21 cellular contexts compared by ENCODE assay signal in genomic region chr17:45771473-45771959, GRCh38. TPM values are rescaled to one million over a fixed set of nuclear protein-coding genes. Genes with fewer than 3 reads are reported as not detected.
"Had no signal": no experiment of that assay in that cellular context is flagged by ENCODE, and none has a peak within 500 bp of the region (broad histone marks: within the 10 kb centered on the region; RNA-seq: fewer than 3 reads in every experiment).

No MANE protein-coding gene starts in this region.

- FAIRE-seq: colon had no signal

- H3K27ac ChIP-seq: body of pancreas, right atrium auricular region, skin epidermis, thyroid gland had no signal

- H3K27me3 ChIP-seq: thyroid gland had no signal

- DNase-seq: activated CD4-positive, alpha-beta T cell treated with anti-CD3 and anti-CD28 coated beads for 48 hours; activated CD8-positive, alpha-beta memory T cell treated with anti-CD3 and anti-CD28 coated beads for 24 hours; activated gamma-delta T cell treated with Interleukin-2 at 50 U/mL for 16 hours; amniotic stem cell; body of pancreas; caudate nucleus; hippocampal formation; kidney glomerular epithelial cell; mesenchymal stem cell; natural killer cell; occipital lobe; stimulated activated CD4-positive, alpha-beta T cell treated with anti-CD3 and anti-CD28 coated beads, Interleukin-15, amount 100 ng/mL, for 24 hours; stimulated activated CD4-positive, alpha-beta T cell treated with anti-CD3 and anti-CD28 coated beads, Interleukin-4, amount 100 ng/mL, for 1 hour; stimulated activated naive B cell treated with anti-CD40 and anti-IgM and Interleukin-4, amounts not matched to agents 10 μg/mL and 1 μg/mL and 100 μg/mL, for 72 hours; thyroid gland had no signal

- ATAC-seq: body of pancreas; esophagus mucosa; natural killer cell; stimulated activated naive B cell treated with anti-CD40 and anti-IgM and Interleukin-4, amounts not matched to agents 10 μg/mL and 1 μg/mL and 100 μg/mL, for 72 hours had no signal

- H3K36me3 ChIP-seq: right atrium auricular region, thyroid gland had no signal

- H3K4me3 ChIP-seq: body of pancreas, right atrium auricular region, skin epidermis, thyroid gland had no signal

- H3K4me1 ChIP-seq: right atrium auricular region had no signal

- H3K9me3 ChIP-seq: body of pancreas, right atrium auricular region, thyroid gland had no signal

RNA-seq across cellular contexts. Expression of gene CRHR1, which starts 12.6 kb away (rescaled TPM):
- total RNA-seq: body of pancreas, liver, natural killer cell, posterior vena cava, right atrium auricular region, thyroid gland had no signal
- polyA plus RNA-seq: liver had no signal
